ENCODE assay signal across 1 cellular context in the genomic region with DNA sequence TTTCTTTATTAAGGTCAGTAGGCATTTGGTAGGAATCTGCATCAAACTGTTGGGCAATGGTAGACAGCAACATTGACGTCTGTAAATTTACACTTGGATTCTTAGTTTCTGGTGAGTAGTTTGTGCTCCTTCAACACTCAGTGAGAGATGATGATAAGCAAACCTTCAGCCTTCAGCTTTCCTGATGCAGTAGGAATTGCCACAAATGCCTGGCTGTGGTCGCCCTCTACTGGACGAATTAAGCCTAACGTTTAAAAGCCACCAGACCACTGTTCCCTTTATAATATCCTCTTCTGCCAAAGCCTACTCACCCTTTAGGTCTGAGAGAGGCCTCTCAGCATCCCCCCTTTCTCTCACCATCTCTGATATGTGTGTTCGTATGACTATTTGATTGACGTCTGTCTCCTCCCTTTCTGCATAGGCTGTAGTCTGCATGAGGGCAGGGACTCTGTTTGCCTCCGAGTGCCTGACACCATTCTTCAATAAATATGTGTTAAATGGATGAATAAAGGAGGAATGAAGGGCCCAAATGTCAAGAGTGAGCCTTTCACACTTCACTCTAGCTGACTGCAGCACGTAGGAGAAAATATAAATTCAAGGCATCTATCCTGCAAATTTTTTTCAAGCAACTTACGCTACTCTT.
TF ChIP-seq lines count a peak whose summit lies in the region.

No MANE protein-coding gene starts in this region.

TF ChIP-seq in endothelial cell of umbilical vein, 7 proteins besides CTCF, POLR2A, EP300 and RAD21:
- TF ChIP-seq POLR2AphosphoS5 (IDR thresholded peaks at IDR 0.05; ENCODE audit: insufficient read depth, low read depth, low read length) (no peak), FOS (IDR thresholded peaks at IDR 0.05; ENCODE audit: borderline replicate concordance, insufficient read depth, low read length) (no peak), MYC (IDR thresholded peaks at IDR 0.05; ENCODE audit: low read depth, low read length) (no peak), GATA2 (IDR thresholded peaks at IDR 0.05; ENCODE audit: insufficient read depth, insufficient read length, low read depth, low read length) (no peak), JUN (IDR thresholded peaks at IDR 0.05; ENCODE audit: borderline replicate concordance, insufficient read depth, insufficient read length, low read depth) (no peak), EZH2 (IDR thresholded peaks at IDR 0.05; ENCODE audit: borderline replicate concordance, low read depth, low read length, severe bottlenecking) (no peak)
- TF ChIP-seq, protein P1, sequence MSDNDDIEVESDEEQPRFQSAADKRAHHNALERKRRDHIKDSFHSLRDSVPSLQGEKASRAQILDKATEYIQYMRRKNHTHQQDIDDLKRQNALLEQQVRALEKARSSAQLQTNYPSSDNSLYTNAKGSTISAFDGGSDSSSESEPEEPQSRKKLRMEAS (IDR thresholded peaks at IDR 0.05; ENCODE audit: insufficient read depth, insufficient read length) = no peak
